In genomic region chr1:23613191-23614126, GRCh38 we compare ENCODE assay signal across 11 cellular contexts. TPM values are rescaled to one million over a fixed set of nuclear protein-coding genes. Genes with fewer than 3 reads are reported as not detected.
DNase-seq lines count a peak whose midpoint lies in the region; ATAC-seq, FAIRE-seq and TF ChIP-seq lines count a peak whose summit lies in the region.
"Had no signal": no experiment of that assay in that cellular context is flagged by ENCODE, and none has a peak within 500 bp of the region (broad histone marks: within the 10 kb centered on the region; RNA-seq: fewer than 3 reads in every experiment).

No MANE protein-coding gene starts in this region.

- H3K4me1 ChIP-seq in BLaER1 (peaks cover 99% of the 10 kb centered on the region), prostate gland (replicated peaks) (no peaks in the 10 kb centered on the region)
- H3K4me1 ChIP-seq: testis had no signal

- peak overlapping the region; percentile 84 for H3K4me2 ChIP-seq in BLaER1

- peak overlapping the region; percentile 95 to 99 for H3K27ac Mint-ChIP-seq in T-cell

- no peak for DNase-seq in GM18507 (ENCODE audit: extremely low spot score, insufficient read length, low read depth)
- peak in 31 of 34 experiments; percentile 28 to 70 (median 47) for DNase-seq in T-cell
- peak; percentile 18 for DNase-seq in effector CD4-positive, alpha-beta T cell
- no peak for DNase-seq in prostate gland (ENCODE audit: low spot score)
- DNase-seq in G401 (ENCODE audit: low spot score), result no peak
- DNase-seq: SIG-M5, testis had no signal

- no peaks in the 10 kb centered on the region for H4K20me1 ChIP-seq in BLaER1

- H3K9me3 Mint-ChIP-seq in T-cell, result no peaks in the 10 kb centered on the region

- H3K9ac ChIP-seq in BLaER1, result peak overlapping the region; percentile 81

- intact Hi-C loops in prostate gland (cut with DNase I), result no loop called here

- CTCF ChIA-PET in T-cell (lab: Charles Lee), result interaction anchor here in 1 of 2 donors (0.6 to 1.9 kb wide), 4 partner anchors 16 to 1593 kb away, joined by 3 to 4 read pairs (median 4); no protein-coding TSS in a partner anchor

- no peak for TF ChIP-seq CTCF in prostate gland (IDR thresholded peaks at IDR 0.05)

- H3K27me3 ChIP-seq in BLaER1, result no peaks in the 10 kb centered on the region
- no peaks in the 10 kb centered on the region for H3K27me3 ChIP-seq in prostate gland (replicated peaks; ENCODE audit: insufficient read depth)
- H3K27me3 ChIP-seq: testis had no signal

- POLR2A ChIA-PET in T-cell (lab: Charles Lee), result interaction anchor here (0.6 kb wide), 4 partner anchors 37 to 1283 kb away, joined by 3 to 6 read pairs (median 4); no protein-coding TSS in a partner anchor

- H3K27me3 Mint-ChIP-seq in T-cell, result no peaks in the 10 kb centered on the region

- H3K36me3 ChIP-seq in BLaER1 (0 out of 2 replicates have a peak, but pooled peaks cover 10% of the 10 kb centered on the region), prostate gland (no peaks in the 10 kb centered on the region)

- no peaks in the 10 kb centered on the region for H3K9me3 ChIP-seq in BLaER1
- no peaks in the 10 kb centered on the region for H3K9me3 ChIP-seq in prostate gland
- H3K9me3 ChIP-seq: testis had no signal

- in situ Hi-C loops in G401 (cut with HindIII; ENCODE audit: low sequenced_read_pairs), result no loop called here

- peak overlapping the region in 2 of 3 donors; percentile 39 to 74 for H3K4me3 Mint-ChIP-seq in T-cell

- ATAC-seq in T-cell (replicated peaks in 1 of 4) (peak; percentile 63 to 72 (median 70)), GM18909 (IDR thresholded peaks at IDR 0.05; ENCODE audit: poor library complexity, unreplicated experiment) (no peak), HG03095 (IDR thresholded peaks at IDR 0.05; ENCODE audit: unreplicated experiment) (no peak)

- peak; percentile 69 for FAIRE-seq in GM18507 (lab: Jason Lieb, UNC)

- no peaks in the 10 kb centered on the region for H3K36me3 Mint-ChIP-seq in T-cell

- H3K4me3 ChIP-seq in BLaER1, result peak overlapping the region; percentile 40
- H3K4me3 ChIP-seq in prostate gland, result no peak overlapping the region
- H3K4me3 ChIP-seq: testis had no signal

- TF ChIP-seq POLR2A in prostate gland (IDR thresholded peaks at IDR 0.05), result no peak

- peaks cover 80 to 84% (median 81%) of the 10 kb centered on the region in 3 donors for H3K4me1 Mint-ChIP-seq in T-cell

- H3K27ac ChIP-seq in BLaER1 (peak overlapping the region; percentile 95), prostate gland (no peak overlapping the region)
- H3K27ac ChIP-seq: C4-2B, testis had no signal

- WGBS in prostate gland, result 64% methylated on average over 12 of the region's 13 CpGs

RNA-seq across cellular contexts. Expression of gene ID3, which starts 54.2 kb away (rescaled TPM):
- 10 to 100 TPM; 20.7 to 99.7 (median 81.3) TPM for total RNA-seq in T-cell
- 100 to 1,000 TPM; 151 to 184 TPM for total RNA-seq in prostate gland
- 1,524 and 1,844 TPM in 2 replicates for total RNA-seq in G401 (2014; rRNA removed; shearing (Covaris generic))

Comparison
In these comparisons a context has a peak if more than half of its experiments do, and no peak if none do; other contexts are left out.
1. DNase-seq: peak in T-cell (31 of 34) and effector CD4-positive, alpha-beta T cell (single experiment); none in GM18507 (single experiment), prostate gland (single experiment) and G401 (single experiment).
2. ATAC-seq: peak in T-cell (4 of 4); none in GM18909 (single experiment) and HG03095 (single experiment).